In genomic region chr6:88709819-88710246, GRCh38 we compare ENCODE assay signal across 1 cellular context.
TF ChIP-seq lines count a peak whose summit lies in the region.

No MANE protein-coding gene starts in this region.

TF ChIP-seq in HepG2, 621 proteins besides CTCF, POLR2A, EP300 and RAD21 (continued from another document and continues in another):
- TF ChIP-seq SOX13 (IDR thresholded peaks at IDR 0.05) = peak; percentile 60; the same call in 1 of the 2 replicates
- peak; percentile 71 to 79; a peak in 2 of 4 replicates for TF ChIP-seq SOX13 (CRISPR knock-in tag; conservative IDR thresholded peaks at IDR 0.05 in 1 of 2, IDR thresholded peaks at IDR 0.05 in 1 of 2)
- no peak for TF ChIP-seq ZBTB34 (CRISPR knock-in tag; IDR thresholded peaks at IDR 0.05)
- TF ChIP-seq CENPX (CRISPR knock-in tag; IDR thresholded peaks at IDR 0.05) = no peak
- TF ChIP-seq CREB3 (CRISPR knock-in tag; IDR thresholded peaks at IDR 0.05) = no peak
- TF ChIP-seq ZNF646 (CRISPR knock-in tag; IDR thresholded peaks at IDR 0.05) = no peak
- TF ChIP-seq ARNTL (CRISPR knock-in tag; IDR thresholded peaks at IDR 0.05) = no peak
- no peak for TF ChIP-seq ZNF639 (CRISPR knock-in tag; conservative IDR thresholded peaks at IDR 0.05)
- no peak for TF ChIP-seq NRL (CRISPR knock-in tag; IDR thresholded peaks at IDR 0.05; ENCODE audit: borderline replicate concordance)
- TF ChIP-seq CC2D1A (CRISPR knock-in tag; IDR thresholded peaks at IDR 0.05) = no peak
- TF ChIP-seq SRSF4 (IDR thresholded peaks at IDR 0.05; ENCODE audit: low read depth, low read length, poor library complexity, severe bottlenecking) = no peak
- TF ChIP-seq ARID5B (CRISPR knock-in tag; IDR thresholded peaks at IDR 0.05) = peak; percentile 95
- no peak for TF ChIP-seq BCLAF1 (IDR thresholded peaks at IDR 0.05)
- TF ChIP-seq ZNF276 (CRISPR knock-in tag; IDR thresholded peaks at IDR 0.05; ENCODE audit: low read depth) = no peak
- TF ChIP-seq ZNF615 (CRISPR knock-in tag; IDR thresholded peaks at IDR 0.05; ENCODE audit: borderline replicate concordance) = no peak
- TF ChIP-seq ZBTB39 (CRISPR knock-in tag; IDR thresholded peaks at IDR 0.05) = peak; percentile 86; the same call in 1 of the 2 replicates
- no peak for TF ChIP-seq RFXANK (CRISPR knock-in tag; IDR thresholded peaks at IDR 0.05)
- no peak for TF ChIP-seq NFATC3 (CRISPR knock-in tag; IDR thresholded peaks at IDR 0.05)
- TF ChIP-seq ZNF891 (CRISPR knock-in tag; IDR thresholded peaks at IDR 0.05) = no peak
- no peak for TF ChIP-seq HNRNPL (IDR thresholded peaks at IDR 0.05; ENCODE audit: low read depth, low read length)
- TF ChIP-seq ZNF383 (CRISPR knock-in tag; IDR thresholded peaks at IDR 0.05; ENCODE audit: borderline replicate concordance) = no peak
- TF ChIP-seq ZSCAN9 (CRISPR knock-in tag; IDR thresholded peaks at IDR 0.05; ENCODE audit: borderline replicate concordance) = no peak
- TF ChIP-seq STAT6 (CRISPR knock-in tag; IDR thresholded peaks at IDR 0.05; ENCODE audit: borderline replicate concordance) = no peak
- peak; percentile 28 for TF ChIP-seq ZNF18 (CRISPR knock-in tag; IDR thresholded peaks at IDR 0.05; ENCODE audit: insufficient replicate concordance)
